ENCODE assay signal across 16 cellular contexts in genomic region chr11:47251751-47252150, GRCh38. TPM values are rescaled to one million over a fixed set of nuclear protein-coding genes. Genes with fewer than 3 reads are reported as not detected.
A peak's percentile ranks its signal among the peaks of the same experiment; 100 is the strongest.
DNase-seq lines count a peak whose midpoint lies in the region; ATAC-seq and TF ChIP-seq lines count a peak whose summit lies in the region.
"Had no signal": no experiment of that assay in that cellular context is flagged by ENCODE, and none has a peak within 500 bp of the region (broad histone marks: within the 10 kb centered on the region; RNA-seq: fewer than 3 reads in every experiment).

No MANE protein-coding gene starts in this region.

- TF ChIP-seq CTCF in A673 (conservative IDR thresholded peaks at IDR 0.05; ENCODE audit: low read depth, low read length) (no peak), HEK293 (tag by site-specific recombination; IDR thresholded peaks at IDR 0.05) (no peak), mesothelial cell of epicardium (IDR thresholded peaks at IDR 0.05; ENCODE audit: unreplicated experiment) (no peak), type B pancreatic cell (conservative IDR thresholded peaks at IDR 0.05) (no peak)

- H3K27ac Mint-ChIP-seq in mesothelial cell of epicardium = peak overlapping the region; percentile 25
- H3K27ac Mint-ChIP-seq in type B pancreatic cell = no peak overlapping the region
- H3K27ac Mint-ChIP-seq: CD8-positive, alpha-beta T cell; GM23338 had no signal

- H3K27me3 Mint-ChIP-seq in mesothelial cell of epicardium (ENCODE audit: low read depth) (no peaks in the 10 kb centered on the region), type B pancreatic cell (no peaks in the 10 kb centered on the region)

- H3K4me3 Mint-ChIP-seq in mesothelial cell of epicardium (no peak overlapping the region), type B pancreatic cell (peak overlapping the region; percentile 44)
- H3K4me3 Mint-ChIP-seq: CD8-positive, alpha-beta T cell; GM23338 had no signal

- ATAC-seq in GM18517 (IDR thresholded peaks at IDR 0.05; ENCODE audit: unreplicated experiment) (no peak), GM21390 (IDR thresholded peaks at IDR 0.05; ENCODE audit: unreplicated experiment) (no peak)
- ATAC-seq: A549; CD8-positive, alpha-beta T cell; GM23338 had no signal

- peaks cover 28% of the 10 kb centered on the region for H3K4me1 Mint-ChIP-seq in mesothelial cell of epicardium
- peaks cover 30% of the 10 kb centered on the region for H3K4me1 Mint-ChIP-seq in type B pancreatic cell (ENCODE audit: unreplicated experiment)

- no peaks in the 10 kb centered on the region for H3K36me3 Mint-ChIP-seq in mesothelial cell of epicardium
- H3K36me3 Mint-ChIP-seq in type B pancreatic cell = no peaks in the 10 kb centered on the region

- H3K4me3 ChIP-seq in A673 (ENCODE audit: low read depth, low read length, poor library complexity, severe bottlenecking) = no peak overlapping the region
- no peak overlapping the region for H3K4me3 ChIP-seq in HEK293 (ENCODE audit: low read depth, low read length)
- H3K4me3 ChIP-seq: A549, GM23338, HAP-1 had no signal

- H3K27ac ChIP-seq in A673 (ENCODE audit: low read depth, low read length, poor library complexity, severe bottlenecking) (peak overlapping the region; percentile 15), HEK293 (ENCODE audit: extremely low read depth, low read depth, low read length) (no peak overlapping the region)
- H3K27ac ChIP-seq: A549 had no signal

- H3K36me3 ChIP-seq in A673 (ENCODE audit: insufficient read depth, low read length, poor library complexity, severe bottlenecking) = peaks cover 6% of the 10 kb centered on the region
- peaks cover 0 to 12% of the 10 kb centered on the region in 2 experiments; a peak in 1 of 3 replicates for H3K36me3 ChIP-seq in HEK293 (ENCODE audit: control insufficient read depth in 2 of 2, insufficient read depth in 1 of 2, low read length in 2 of 2)

- CTCF ChIA-PET in A673 (lab: Charles Lee) = no interaction called here
- CTCF ChIA-PET in HEK293 (lab: Yijun Ruan, JAX) = interaction anchor here (0.6 to 1.7 kb wide), 5 partner anchors 8 to 795 kb away, joined by 3 to 6 read pairs (median 4); no protein-coding TSS in a partner anchor

- no TSS peak for BruUV-seq in A673 (replicated peaks; lab: Mats Ljungman, UMichigan)

- DNase-seq in A673 (ENCODE audit: low spot score) (no peak), mesothelial cell of epicardium (ENCODE audit: low spot score in 2 of 2, unreplicated experiment in 2 of 2) (no peak), type B pancreatic cell (ENCODE audit: extremely low spot score, unreplicated experiment) (no peak), H4 (ENCODE audit: low spot score) (no peak)
- DNase-seq: 8988T; C1 segment of cervical spinal cord; Caco-2; CD8-positive, alpha-beta T cell; DMS153; DND-41 had no signal

- POLR2A ChIA-PET in A673 (lab: Charles Lee; ENCODE audit: low non-redundant PET) (no interaction called here), HEK293 (lab: Yijun Ruan, JAX) (interaction anchor here (0.7 to 1.4 kb wide), 2 partner anchors 35 to 38 kb away, joined by 3 read pairs; no protein-coding TSS in a partner anchor)

- no peaks in the 10 kb centered on the region for H3K27me3 ChIP-seq in A673 (replicated peaks; ENCODE audit: insufficient read depth, low read depth, low read length, poor library complexity)

- H3K4me1 ChIP-seq in A673 (ENCODE audit: insufficient read depth, low read length, poor library complexity, severe bottlenecking) = peaks cover 25% of the 10 kb centered on the region
- H3K4me1 ChIP-seq in HEK293 (ENCODE audit: control insufficient read depth, insufficient read depth, low read length) = no peaks in the 10 kb centered on the region

- intact Hi-C loops in A673 (cut with micrococcal nuclease; ENCODE audit: unreplicated experiment) = no loop called here

- H3K9me3 ChIP-seq in A673 (ENCODE audit: low read depth, low read length, poor library complexity, severe bottlenecking) (no peaks in the 10 kb centered on the region), HEK293 (ENCODE audit: control insufficient read depth, insufficient read depth, low read depth, low read length) (no peaks in the 10 kb centered on the region)
- H3K9me3 ChIP-seq: A549, Caco-2, HAP-1 had no signal

- H3K9me3 Mint-ChIP-seq in mesothelial cell of epicardium (no peaks in the 10 kb centered on the region), type B pancreatic cell (no peaks in the 10 kb centered on the region)
- H3K9me3 Mint-ChIP-seq: CD8-positive, alpha-beta T cell; GM23338 had no signal

TF ChIP-seq in HEK293, 187 proteins besides CTCF, POLR2A, EP300 and RAD21:
- no peak for TF ChIP-seq ZBTB10 (tag by site-specific recombination; IDR thresholded peaks at IDR 0.05)
- peak; percentile 60 for TF ChIP-seq PRDM10 (tag by site-specific recombination; IDR thresholded peaks at IDR 0.05)
- TF ChIP-seq ZFHX2 (tag by site-specific recombination; conservative IDR thresholded peaks at IDR 0.05) = peak; percentile 22

RNA-seq across cellular contexts. Expression of gene ACP2, which starts 3.1 kb away (rescaled TPM):
- total RNA-seq in A673 (2021) (63.3 and 68.1 TPM in 2 replicates), mesothelial cell of epicardium (38.1 to 41.3 TPM (median 39.6 TPM) in 3 replicates), type B pancreatic cell (ENCODE audit: low replicate concordance) (41.1 and 42.2 TPM in 2 replicates)
- total RNA-seq in H4 (2014; rRNA removed; shearing (Covaris generic)) = 21.6 and 24.0 TPM in 2 replicates

RNA-seq across cellular contexts. Expression of gene NR1H3, which starts 6.0 kb away (rescaled TPM):
- total RNA-seq in A673 (2021) (14.5 and 19.5 TPM in 2 replicates), mesothelial cell of epicardium (25.5 to 28.2 TPM (median 26.5 TPM) in 3 replicates), type B pancreatic cell (ENCODE audit: low replicate concordance) (14.2 and 18.9 TPM in 2 replicates)
- total RNA-seq in H4 (2014; rRNA removed; shearing (Covaris generic)) = 15.7 and 16.1 TPM in 2 replicates

RNA-seq across cellular contexts. Expression of gene MADD, which starts 18.2 kb away (rescaled TPM):
- 132 and 133 TPM in 2 replicates for total RNA-seq in A673 (2021)
- 65.6 to 71.2 TPM (median 65.7 TPM) in 3 replicates for total RNA-seq in mesothelial cell of epicardium
- 41.1 and 47.7 TPM in 2 replicates for total RNA-seq in type B pancreatic cell (ENCODE audit: low replicate concordance)
- 8.9 and 17.2 TPM in 2 replicates for total RNA-seq in H4 (2014; rRNA removed; shearing (Covaris generic))

RNA-seq across cellular contexts. Expression of gene DDB2, which starts 37.0 kb away (rescaled TPM):
- total RNA-seq in A673 (2021) = 71.4 and 96.9 TPM in 2 replicates
- 42.4 to 49.1 TPM (median 46.7 TPM) in 3 replicates for total RNA-seq in mesothelial cell of epicardium
- total RNA-seq in type B pancreatic cell (ENCODE audit: low replicate concordance) = 40.0 and 50.1 TPM in 2 replicates
- 41.4 and 43.0 TPM in 2 replicates for total RNA-seq in H4 (2014; rRNA removed; shearing (Covaris generic))
